Comparison of ENCODE assay signal across 8 cellular contexts in genomic region chr9:128438343-128439109, GRCh38. TPM values are rescaled to one million over a fixed set of nuclear protein-coding genes. Genes with fewer than 3 reads are reported as not detected.
DNase-seq lines count a peak whose midpoint lies in the region; ATAC-seq and FAIRE-seq lines count a peak whose summit lies in the region.

No MANE protein-coding gene starts in this region.

- H3K27ac Mint-ChIP-seq in natural killer cell treated with Interleukin-12 subunit alpha and Interleukin-12 subunit beta and Interleukin-15 and Interleukin-18, amount 100 ng/mL, for 72 hours: no peak overlapping the region

- no peaks in the 10 kb centered on the region for H3K9me3 Mint-ChIP-seq in natural killer cell treated with Interleukin-12 subunit alpha and Interleukin-12 subunit beta and Interleukin-15 and Interleukin-18, amount 100 ng/mL, for 72 hours

- FAIRE-seq in RCC 7860 (lab: Jason Lieb, UNC): no peak

- no peak overlapping the region for H3K4me3 Mint-ChIP-seq in natural killer cell treated with Interleukin-12 subunit alpha and Interleukin-12 subunit beta and Interleukin-15 and Interleukin-18, amount 100 ng/mL, for 72 hours

- DNase-seq in NCI-H526 (lab: John Stamatoyannopoulos, UW) (peak; percentile 51 to 78), NCI-H526 treated with DMSO at 0.1 percent for 48 hours (lab: John Stamatoyannopoulos, UW) (no peak), KBM-7 (peak; percentile 92), RCC 7860 (ENCODE audit: low spot score) (peak; percentile 57), fibroblast of gingiva (ENCODE audit: low read depth) (peak; percentile 71)
- DNase-seq in activated T-cell treated with anti-CD3 and anti-CD28 coated beads, Interleukin-2, amount 50 U/mL, for 1 hour: peak; percentile 84
- DNase-seq in natural killer cell treated with Interleukin-12 subunit alpha and Interleukin-12 subunit beta and Interleukin-15 and Interleukin-18, amount 100 ng/mL, for 72 hours (ENCODE audit: low spot score): peak; percentile 87
- DNase-seq in stimulated activated naive CD4-positive, alpha-beta T cell treated with Interleukin-2 at 50 U/mL for 16 hours (lab: John Stamatoyannopoulos, UW): peak; percentile 71

- peak; percentile 87 to 88 for ATAC-seq in natural killer cell treated with Interleukin-12 subunit alpha and Interleukin-12 subunit beta and Interleukin-15 and Interleukin-18, amount 100 ng/mL, for 72 hours

- no peaks in the 10 kb centered on the region for H3K27me3 Mint-ChIP-seq in natural killer cell treated with Interleukin-12 subunit alpha and Interleukin-12 subunit beta and Interleukin-15 and Interleukin-18, amount 100 ng/mL, for 72 hours

- peaks cover 0 to 2% of the 10 kb centered on the region in 2 donors for H3K4me1 Mint-ChIP-seq in natural killer cell treated with Interleukin-12 subunit alpha and Interleukin-12 subunit beta and Interleukin-15 and Interleukin-18, amount 100 ng/mL, for 72 hours (ENCODE audit: low read depth in 2 of 2)

- no peaks in the 10 kb centered on the region for H3K36me3 Mint-ChIP-seq in natural killer cell treated with Interleukin-12 subunit alpha and Interleukin-12 subunit beta and Interleukin-15 and Interleukin-18, amount 100 ng/mL, for 72 hours

- in situ Hi-C loops in KBM-7 (cut with MboI; ENCODE audit: low pct_unique_long_range_greater_than_20kb, low sequenced_read_pairs): no loop called here

RNA-seq across cellular contexts. Expression of gene ODF2, which starts 17.3 kb away (rescaled TPM):
- total RNA-seq in natural killer cell treated with Interleukin-12 subunit alpha and Interleukin-12 subunit beta and Interleukin-15 and Interleukin-18, amount 100 ng/mL, for 72 hours: 10 to 100 TPM; 55.4 to 95.2 TPM

RNA-seq across cellular contexts. Expression of gene CERCAM, which starts 17.9 kb away (rescaled TPM):
- 1 to 10 TPM; 7.4 TPM for total RNA-seq in natural killer cell treated with Interleukin-12 subunit alpha and Interleukin-12 subunit beta and Interleukin-15 and Interleukin-18, amount 100 ng/mL, for 72 hours
